Comparison of ENCODE assay signal across 8 cellular contexts in genomic region chr6:34248198-34248726, GRCh38. TPM values are rescaled to one million over a fixed set of nuclear protein-coding genes. Genes with fewer than 3 reads are reported as not detected.
DNase-seq lines count a peak whose midpoint lies in the region; ATAC-seq, FAIRE-seq and TF ChIP-seq lines count a peak whose summit lies in the region.

No MANE protein-coding gene starts in this region.

- TF ChIP-seq CTCF in endothelial cell of umbilical vein (IDR thresholded peaks at IDR 0.05; ENCODE audit: extremely low read depth in 1 of 2, insufficient read depth in 1 of 2, low read depth in 1 of 2, low read length in 2 of 2): no peak
- no peak for TF ChIP-seq CTCF in mucosa of descending colon (IDR thresholded peaks at IDR 0.05)
- TF ChIP-seq CTCF in upper lobe of left lung (IDR thresholded peaks at IDR 0.05): no peak

- peak overlapping the region; percentile 85 for H3K4me2 ChIP-seq in endothelial cell of umbilical vein (ENCODE audit: insufficient read depth, low read length)

- H3K9me3 Mint-ChIP-seq in CD8-positive, alpha-beta memory T cell: no peaks in the 10 kb centered on the region
- no peaks in the 10 kb centered on the region for H3K9me3 Mint-ChIP-seq in activated CD4-positive, alpha-beta T cell treated with anti-CD3 and anti-CD28 coated beads, Interleukin-2, amount 10 ng/mL, durations not matched to agents 7 days and 5 days

- CTCF ChIA-PET in CD8-positive, alpha-beta memory T cell (lab: Charles Lee): interaction anchor here (0.7 to 4.4 kb wide), 9 partner anchors 8 to 361 kb away, joined by 3 to 50 read pairs (median 12); partner anchors contain the start of gene HMGA1
- CTCF ChIA-PET in activated CD4-positive, alpha-beta T cell treated with anti-CD3 and anti-CD28 coated beads, Interleukin-2, amount 10 ng/mL, durations not matched to agents 7 days and 5 days (lab: Charles Lee): interaction anchor here (0.7 to 4.9 kb wide), 6 partner anchors 12 to 347 kb away, joined by 3 to 40 read pairs (median 3); partner anchors contain the start of gene HMGA1
- CTCF ChIA-PET in endothelial cell of umbilical vein (lab: Charles Lee): interaction anchor here (1.4 to 5.8 kb wide), 10 partner anchors 12 to 169 kb away, joined by 5 to 278 read pairs (median 12); partner anchors contain the start of genes HMGA1 and NUDT3

- no peaks in the 10 kb centered on the region for H4K20me1 ChIP-seq in endothelial cell of umbilical vein (replicated peaks; ENCODE audit: control insufficient read depth, extremely low read depth, insufficient read depth, low read length)

- peak overlapping the region; percentile 42 for H2AFZ ChIP-seq in endothelial cell of umbilical vein (ENCODE audit: low read depth, low read length)

- ATAC-seq in GM19438 (IDR thresholded peaks at IDR 0.05; ENCODE audit: low read depth, unreplicated experiment) (peak; percentile 19), mucosa of descending colon (peak; percentile 60), upper lobe of left lung (ENCODE audit: low FRiP score in 2 of 2) (peak; percentile 54 to 64)

- H3K27ac Mint-ChIP-seq in CD8-positive, alpha-beta memory T cell: peak overlapping the region; percentile 95 to 99 (median 97)
- peak overlapping the region; percentile 97 for H3K27ac Mint-ChIP-seq in activated CD4-positive, alpha-beta T cell treated with anti-CD3 and anti-CD28 coated beads, Interleukin-2, amount 10 ng/mL, durations not matched to agents 7 days and 5 days

- H3K4me1 ChIP-seq in CD8-positive, alpha-beta memory T cell (ENCODE audit: insufficient read depth, low read length): peaks cover 20% of the 10 kb centered on the region
- H3K4me1 ChIP-seq in HUES48 (ENCODE audit: control insufficient read depth, insufficient read depth, low read length) (peaks cover 19% of the 10 kb centered on the region), endothelial cell of umbilical vein (ENCODE audit: control insufficient read depth, extremely low read depth, insufficient read depth, low read length) (peaks cover 40% of the 10 kb centered on the region), mucosa of descending colon (ENCODE audit: low read depth) (peaks cover 12% of the 10 kb centered on the region), upper lobe of left lung (peaks cover 29 to 45% (median 40%) of the 10 kb centered on the region in 4 donors)

- FAIRE-seq in endothelial cell of umbilical vein (lab: Jason Lieb, UNC): peak; percentile 88

- no peak for TF ChIP-seq EP300 in upper lobe of left lung (IDR thresholded peaks at IDR 0.05)

- H3K27me3 ChIP-seq in CD8-positive, alpha-beta memory T cell (ENCODE audit: insufficient read depth, low read length, poor library complexity, severe bottlenecking): no peaks in the 10 kb centered on the region
- H3K27me3 ChIP-seq in HUES48 (ENCODE audit: control insufficient read depth, insufficient read depth, low read length) (no peaks in the 10 kb centered on the region), endothelial cell of umbilical vein (ENCODE audit: control insufficient read depth in 2 of 2, insufficient read depth in 2 of 2, low read length in 2 of 2) (no peaks in the 10 kb centered on the region), upper lobe of left lung (no peaks in the 10 kb centered on the region)

- H3K27me3 Mint-ChIP-seq in CD8-positive, alpha-beta memory T cell: peaks cover 0 to 1% of the 10 kb centered on the region in 2 donors
- H3K27me3 Mint-ChIP-seq in activated CD4-positive, alpha-beta T cell treated with anti-CD3 and anti-CD28 coated beads, Interleukin-2, amount 10 ng/mL, durations not matched to agents 7 days and 5 days: peaks cover 6% of the 10 kb centered on the region

- H3K9ac ChIP-seq in HUES48 (ENCODE audit: low read depth, low read length) (peak overlapping the region; percentile 19; the same call in 1 of the 2 replicates), endothelial cell of umbilical vein (replicated peaks; ENCODE audit: extremely low read depth, insufficient read depth, low read length) (peak overlapping the region; percentile 88)

- 8 to 11% methylated on average over 13 to 16 of the region's 17 CpGs for WGBS in upper lobe of left lung, 2 donors

- H3K4me3 Mint-ChIP-seq in CD8-positive, alpha-beta memory T cell: peak overlapping the region; percentile 91 to 99 (median 92)
- peak overlapping the region; percentile 96 for H3K4me3 Mint-ChIP-seq in activated CD4-positive, alpha-beta T cell treated with anti-CD3 and anti-CD28 coated beads, Interleukin-2, amount 10 ng/mL, durations not matched to agents 7 days and 5 days

- H3K36me3 Mint-ChIP-seq in CD8-positive, alpha-beta memory T cell: peaks cover 0 to 32% (median 0%) of the 10 kb centered on the region in 3 donors
- peaks cover 23% of the 10 kb centered on the region for H3K36me3 Mint-ChIP-seq in activated CD4-positive, alpha-beta T cell treated with anti-CD3 and anti-CD28 coated beads, Interleukin-2, amount 10 ng/mL, durations not matched to agents 7 days and 5 days (ENCODE audit: low read depth)

- H3K9me3 ChIP-seq in CD8-positive, alpha-beta memory T cell (ENCODE audit: low read length): no peaks in the 10 kb centered on the region
- no peaks in the 10 kb centered on the region for H3K9me3 ChIP-seq in HUES48 (ENCODE audit: control insufficient read depth, insufficient read depth, low read length)
- H3K9me3 ChIP-seq in endothelial cell of umbilical vein (replicated peaks; ENCODE audit: control insufficient read depth, insufficient read depth, low read length): no peaks in the 10 kb centered on the region
- H3K9me3 ChIP-seq in mucosa of descending colon: no peaks in the 10 kb centered on the region
- H3K9me3 ChIP-seq in upper lobe of left lung: no peaks in the 10 kb centered on the region

- H3K4me3 ChIP-seq in CD8-positive, alpha-beta memory T cell (ENCODE audit: low read length): peak overlapping the region; percentile 95
- H3K4me3 ChIP-seq in HUES48 (ENCODE audit: low read depth, low read length) (peak overlapping the region; percentile 75), endothelial cell of umbilical vein (replicated peaks in 1 of 3; ENCODE audit: insufficient read depth in 1 of 3, low read depth in 1 of 3, low read length in 3 of 3) (peak overlapping the region; percentile 59 to 88 (median 80)), mucosa of descending colon (peak overlapping the region; percentile 35), upper lobe of left lung (peak overlapping the region; percentile 88 to 96 (median 94))

- POLR2A ChIA-PET in CD8-positive, alpha-beta memory T cell (lab: Charles Lee): interaction anchor here (0.7 to 4.5 kb wide), 4 partner anchors 11 to 178 kb away, joined by 3 to 40 read pairs (median 12); partner anchors contain the start of genes HMGA1 and RPS10
- POLR2A ChIA-PET in activated CD4-positive, alpha-beta T cell treated with anti-CD3 and anti-CD28 coated beads, Interleukin-2, amount 10 ng/mL, durations not matched to agents 7 days and 5 days (lab: Charles Lee): interaction anchor here (1.4 kb wide), 1 partner anchor 167 kb away, joined by 4 read pairs; no protein-coding TSS in a partner anchor
- POLR2A ChIA-PET in endothelial cell of umbilical vein (lab: Charles Lee): interaction anchor here (0.9 to 3.4 kb wide), 4 partner anchors 11 to 167 kb away, joined by 3 to 22 read pairs (median 9); partner anchors contain the start of gene HMGA1

- intact Hi-C loops in endothelial cell of umbilical vein (cut with micrococcal nuclease): loop anchor here (2.0 kb wide), 1 partner anchor 93 kb away; no protein-coding TSS in a partner anchor
- intact Hi-C loops in mucosa of descending colon (cut with DNase I, micrococcal nuclease): loop anchor here (10.0 kb wide), 1 partner anchor 167 kb away; no protein-coding TSS in a partner anchor

- peaks cover 26 to 59% (median 27%) of the 10 kb centered on the region in 3 donors for H3K4me1 Mint-ChIP-seq in CD8-positive, alpha-beta memory T cell
- peaks cover 55% of the 10 kb centered on the region for H3K4me1 Mint-ChIP-seq in activated CD4-positive, alpha-beta T cell treated with anti-CD3 and anti-CD28 coated beads, Interleukin-2, amount 10 ng/mL, durations not matched to agents 7 days and 5 days

- BruUV-seq in endothelial cell of umbilical vein (replicated peaks; lab: Mats Ljungman, UMichigan): TSS peak; percentile 62

- no peaks in the 10 kb centered on the region for H3K36me3 ChIP-seq in CD8-positive, alpha-beta memory T cell (ENCODE audit: insufficient read depth, low read length)
- H3K36me3 ChIP-seq in HUES48 (ENCODE audit: control insufficient read depth, insufficient read depth, low read length) (peaks cover 20% of the 10 kb centered on the region), endothelial cell of umbilical vein (ENCODE audit: control insufficient read depth in 2 of 2, extremely low read depth in 1 of 2, insufficient read depth in 2 of 2, low read length in 2 of 2) (peaks cover 1 to 6% of the 10 kb centered on the region in 2 experiments), mucosa of descending colon (ENCODE audit: low read depth) (no peaks in the 10 kb centered on the region), upper lobe of left lung (peaks cover 0 to 12% (median 0%) of the 10 kb centered on the region in 4 donors)

- DNase-seq in CD8-positive, alpha-beta memory T cell: peak in 4 of 5 donors; percentile 15 to 74 (median 46)
- peak; percentile 62 for DNase-seq in activated CD4-positive, alpha-beta T cell treated with anti-CD3 and anti-CD28 coated beads, Interleukin-2, amount 10 ng/mL, durations not matched to agents 7 days and 5 days
- DNase-seq in endothelial cell of umbilical vein (ENCODE audit: low read depth, low spot score): peak; percentile 40
- peak; percentile 70 to 88 (median 77) for DNase-seq in mucosa of descending colon
- DNase-seq in upper lobe of left lung: peak; percentile 74 to 82
- DNase-seq in NCI-H187 treated with DMSO at 0.1 percent for 48 hours (lab: John Stamatoyannopoulos, UW): no peak

- H3K27ac ChIP-seq in CD8-positive, alpha-beta memory T cell (ENCODE audit: low read depth, low read length): peak overlapping the region; percentile 89
- H3K27ac ChIP-seq in HUES48 (ENCODE audit: low read depth, low read length): peak overlapping the region; percentile 95
- H3K27ac ChIP-seq in endothelial cell of umbilical vein (ENCODE audit: insufficient read depth, low read depth, low read length): peak overlapping the region; percentile 81
- H3K27ac ChIP-seq in upper lobe of left lung: peak overlapping the region; percentile 86 to 99 (median 93)

- H3K79me2 ChIP-seq in endothelial cell of umbilical vein (ENCODE audit: control insufficient read depth, insufficient read depth, low read length): peaks cover 4% of the 10 kb centered on the region

- dilution Hi-C loops in endothelial cell of umbilical vein (cut with MboI; ENCODE audit: extremely low pct_ligation_motif_present, low sequenced_read_pairs): no loop called here

- no peak for TF ChIP-seq POLR2A in endothelial cell of umbilical vein (IDR thresholded peaks at IDR 0.05; ENCODE audit: low read depth, low read length)
- TF ChIP-seq POLR2A in upper lobe of left lung (IDR thresholded peaks at IDR 0.05): no peak

- H3K9me1 ChIP-seq in endothelial cell of umbilical vein (replicated peaks; ENCODE audit: control insufficient read depth, extremely low read depth, insufficient read depth, low read length): no peaks in the 10 kb centered on the region

RNA-seq across cellular contexts. Expression of gene SMIM29, which starts 0.5 kb away (rescaled TPM):
- 10 to 100 TPM; 23.0 to 26.0 TPM for total RNA-seq in CD8-positive, alpha-beta memory T cell
- 62.5 TPM for polyA plus RNA-seq in CD8-positive, alpha-beta memory T cell
- total RNA-seq in activated CD4-positive, alpha-beta T cell treated with anti-CD3 and anti-CD28 coated beads, Interleukin-2, amount 10 ng/mL, durations not matched to agents 7 days and 5 days: 10 to 100 TPM; 22.4 to 23.1 TPM
- 37.3 and 37.6 TPM in 2 replicates for total RNA-seq in endothelial cell of umbilical vein
- polyA plus RNA-seq in endothelial cell of umbilical vein: 75.2 and 135 TPM in 2 replicates
- 58.0 and 65.4 TPM in 2 replicates for polyA plus RNA-seq in endothelial cell of umbilical vein (2011; cell fraction: cytosol; rRNA removed)
- 27.1 and 37.8 TPM in 2 replicates for polyA plus RNA-seq in endothelial cell of umbilical vein (2011; cell fraction: nucleus; rRNA removed)
- polyA plus RNA-seq in endothelial cell of umbilical vein (2012): 26.5 and 31.9 TPM in 2 replicates
- 18.2 and 23.0 TPM in 2 replicates for polyA minus RNA-seq in endothelial cell of umbilical vein
- 4.2 TPM for polyA minus RNA-seq in endothelial cell of umbilical vein (2011; cell fraction: cytosol; rRNA and poly(A)+ RNA removed)
- polyA minus RNA-seq in endothelial cell of umbilical vein (2011; cell fraction: nucleus; rRNA and poly(A)+ RNA removed): 7.0 and 9.6 TPM in 2 replicates
- 10 to 100 TPM in 2 of 3 donors, 1 to 10 TPM in 1; 6.5 to 15.1 (median 11.2) TPM for total RNA-seq in mucosa of descending colon
- total RNA-seq in upper lobe of left lung: 10 to 100 TPM; 12.6 to 42.2 (median 34.9) TPM

RNA-seq across cellular contexts. Expression of gene HMGA1, which starts 11.6 kb away (rescaled TPM):
- 100 to 1,000 TPM; 490 to 506 TPM for total RNA-seq in CD8-positive, alpha-beta memory T cell
- polyA plus RNA-seq in CD8-positive, alpha-beta memory T cell: 33.1 TPM
- total RNA-seq in activated CD4-positive, alpha-beta T cell treated with anti-CD3 and anti-CD28 coated beads, Interleukin-2, amount 10 ng/mL, durations not matched to agents 7 days and 5 days: 100 to 1,000 TPM; 291 to 318 TPM
- total RNA-seq in endothelial cell of umbilical vein (1,031 and 1,108 TPM in 2 replicates), mucosa of descending colon (100 to 1,000 TPM in 2 of 3 donors, 10 to 100 TPM in 1; 49.4 to 176 (median 124) TPM), upper lobe of left lung (10 to 100 TPM; 19.9 to 91.5 (median 58.9) TPM)
- 416 and 425 TPM in 2 replicates for polyA plus RNA-seq in endothelial cell of umbilical vein
- 293 and 339 TPM in 2 replicates for polyA plus RNA-seq in endothelial cell of umbilical vein (2011; cell fraction: cytosol; rRNA removed)
- 140 and 158 TPM in 2 replicates for polyA plus RNA-seq in endothelial cell of umbilical vein (2011; cell fraction: nucleus; rRNA removed)
- polyA plus RNA-seq in endothelial cell of umbilical vein (2012): 703 and 761 TPM in 2 replicates
- 125 and 180 TPM in 2 replicates for polyA minus RNA-seq in endothelial cell of umbilical vein
- 119 TPM for polyA minus RNA-seq in endothelial cell of umbilical vein (2011; cell fraction: cytosol; rRNA and poly(A)+ RNA removed)
- 49.5 and 60.6 TPM in 2 replicates for polyA minus RNA-seq in endothelial cell of umbilical vein (2011; cell fraction: nucleus; rRNA and poly(A)+ RNA removed)

Comparison
In these comparisons a context has a peak if more than half of its experiments do, and no peak if none do; other contexts are left out.
1. H3K4me3 ChIP-seq: peak in every context shown above with its lines; median percentile 95 in CD8-positive, alpha-beta memory T cell; 94 in upper lobe of left lung; 80 in endothelial cell of umbilical vein; 75 in HUES48; 35 in mucosa of descending colon.